Comparison of ENCODE assay signal across 3 cellular contexts in the genomic region with DNA sequence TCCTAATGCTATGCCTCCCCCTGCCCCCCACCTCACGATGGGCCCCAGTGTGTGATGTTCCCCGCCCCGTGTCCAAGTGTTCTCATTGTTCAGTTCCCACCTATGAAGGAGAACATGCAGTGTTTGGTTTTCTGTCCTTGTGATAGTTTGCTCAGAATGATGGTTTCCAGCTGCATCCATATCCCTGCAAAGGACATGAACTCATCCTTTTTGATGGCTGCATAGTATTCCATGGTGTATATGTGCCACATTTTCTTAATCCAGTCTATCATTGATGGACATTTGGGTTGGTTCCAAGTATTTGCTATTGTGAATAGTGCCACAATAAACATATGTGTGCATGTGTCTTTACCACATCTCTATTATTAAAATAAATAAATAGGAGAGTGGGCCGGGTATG. TPM values are rescaled to one million over a fixed set of nuclear protein-coding genes. Genes with fewer than 3 reads are reported as not detected.
"Had no signal": no experiment of that assay in that cellular context is flagged by ENCODE, and none has a peak within 500 bp of the region (broad histone marks: within the 10 kb centered on the region; RNA-seq: fewer than 3 reads in every experiment).

No MANE protein-coding gene starts in this region.

RNA-seq across cellular contexts. Expression of gene TMEM82, which starts 43.0 kb away (rescaled TPM):
- total RNA-seq: GM23338, HFFc6, HT1080 had no signal
